ENCODE assay signal across 22 cellular contexts in the genomic region with DNA sequence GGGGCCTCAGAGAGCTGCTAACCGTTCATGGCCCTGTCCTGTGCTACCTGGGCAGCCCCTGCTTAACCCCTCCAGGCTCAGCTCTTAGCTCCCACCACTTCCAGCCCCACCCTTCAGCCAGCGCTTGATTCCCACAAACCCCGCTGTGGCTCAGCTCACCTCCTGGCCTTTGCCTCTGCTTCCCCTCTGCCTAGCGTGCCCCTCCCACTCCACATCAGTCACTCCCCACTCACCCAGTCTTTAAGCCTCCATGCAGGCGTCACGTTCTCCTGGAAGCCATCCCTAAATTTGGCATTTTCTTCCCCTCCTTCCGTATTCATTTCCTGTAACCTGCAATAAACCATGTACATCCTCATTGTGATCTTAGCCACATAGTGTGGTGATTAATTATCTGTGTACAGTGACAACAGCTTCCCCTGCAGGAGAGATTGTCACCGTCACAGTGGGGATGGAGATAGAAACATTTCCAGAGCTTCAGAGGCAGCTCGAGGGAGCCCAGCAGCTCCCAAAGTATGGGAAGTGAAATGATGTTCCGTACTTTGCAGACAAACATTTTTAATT.
DNase-seq lines count a peak whose midpoint lies in the region; ATAC-seq and TF ChIP-seq lines count a peak whose summit lies in the region.
"Had no signal": no experiment of that assay in that cellular context is flagged by ENCODE, and none has a peak within 500 bp of the region (broad histone marks: within the 10 kb centered on the region; RNA-seq: fewer than 3 reads in every experiment).

No MANE protein-coding gene starts in this region.

- H3K4me2 ChIP-seq in neural progenitor cell = peak overlapping the region; percentile 12

- TF ChIP-seq CTCF in chondrocyte (IDR thresholded peaks at IDR 0.05) = peak; percentile 29
- no peak for TF ChIP-seq CTCF in neural progenitor cell (IDR thresholded peaks at IDR 0.05)
- no peak for TF ChIP-seq CTCF in Calu3 (IDR thresholded peaks at IDR 0.05; ENCODE audit: unreplicated experiment)

- BruUV-seq in Calu3 (replicated peaks; lab: Mats Ljungman, UMichigan) = no TSS peak

- no peak overlapping the region for H2AFZ ChIP-seq in neural progenitor cell (replicated peaks)

- no peaks in the 10 kb centered on the region for H3K9me3 ChIP-seq in neural progenitor cell (ENCODE audit: low read depth)

- no peaks in the 10 kb centered on the region for H3K36me3 Mint-ChIP-seq in chondrocyte (ENCODE audit: low read depth)
- no peaks in the 10 kb centered on the region for H3K36me3 Mint-ChIP-seq in neural progenitor cell
- H3K36me3 Mint-ChIP-seq in Calu3 (ENCODE audit: insufficient read depth, unreplicated experiment) = peaks cover 5% of the 10 kb centered on the region
- H3K36me3 Mint-ChIP-seq: activated CD8-positive, alpha-beta memory T cell treated with anti-CD3 and anti-CD28 coated beads, Interleukin-2, amount 10 ng/mL, durations not matched to agents 7 days and 5 days; activated naive CD8-positive, alpha-beta T cell; naive thymus-derived CD8-positive, alpha-beta T cell; T-cell had no signal

- peaks cover 47% of the 10 kb centered on the region for H3K4me1 ChIP-seq in neural progenitor cell

- H3K9ac ChIP-seq in neural progenitor cell = no peak overlapping the region

- DNase-seq in NCI-H82 (lab: John Stamatoyannopoulos, UW) (peak; percentile 38), NCI-H82 treated with DMSO at 0.1 percent for 48 hours (lab: John Stamatoyannopoulos, UW; ENCODE audit: unreplicated experiment) (no peak), NCI-H1417 (lab: John Stamatoyannopoulos, UW) (peak in 2 of 3 experiments; percentile 47 to 78), chondrocyte (ENCODE audit: low spot score) (no peak), neural progenitor cell (ENCODE audit: low spot score) (no peak), Calu3 (no peak)
- DNase-seq in stimulated activated CD4-positive, alpha-beta T cell treated with anti-CD3 and anti-CD28 coated beads, Interleukin-15, amount 100 ng/mL, for 24 hours = no peak
- DNase-seq: activated CD4-positive, alpha-beta T cell treated with anti-CD3 and anti-CD28 coated beads for 48 hours; activated CD8-positive, alpha-beta memory T cell treated with anti-CD3 and anti-CD28 coated beads, Interleukin-2, amount 10 ng/mL, durations not matched to agents 7 days and 5 days; DMS 273 treated with DMSO at 0.1 percent for 48 hours; effector memory CD8-positive, alpha-beta T cell; H9; naive thymus-derived CD8-positive, alpha-beta T cell; NCI-H187; NCI-H446 treated with DMSO at 0.1 percent for 48 hours; Right ventricle myocardium superior; stimulated activated naive CD4-positive, alpha-beta T cell; T-cell had no signal

- CTCF ChIA-PET in Calu3 (lab: Charles Lee) = no interaction called here

- no peak overlapping the region for H3K27ac Mint-ChIP-seq in chondrocyte (ENCODE audit: unreplicated experiment)
- H3K27ac Mint-ChIP-seq in neural progenitor cell = peak overlapping the region; percentile 7
- no peak overlapping the region for H3K27ac Mint-ChIP-seq in Calu3 (ENCODE audit: unreplicated experiment)
- H3K27ac Mint-ChIP-seq: activated CD8-positive, alpha-beta memory T cell treated with anti-CD3 and anti-CD28 coated beads, Interleukin-2, amount 10 ng/mL, durations not matched to agents 7 days and 5 days; activated naive CD8-positive, alpha-beta T cell; activated T-helper 17 cell treated with anti-CD3 and anti-CD28 coated beads, Interleukin-2, amount 50 U/mL, for 72 hours; effector memory CD8-positive, alpha-beta T cell; H9; naive thymus-derived CD8-positive, alpha-beta T cell; T-cell had no signal

- peaks cover 43% of the 10 kb centered on the region for H3K79me2 ChIP-seq in neural progenitor cell (ENCODE audit: low read depth)

- no peaks in the 10 kb centered on the region for H3K27me3 ChIP-seq in neural progenitor cell

- H3K36me3 ChIP-seq in neural progenitor cell = no peaks in the 10 kb centered on the region

- peaks cover 43% of the 10 kb centered on the region for H3K4me1 Mint-ChIP-seq in chondrocyte (ENCODE audit: low read depth)
- H3K4me1 Mint-ChIP-seq in neural progenitor cell = peaks cover 52% of the 10 kb centered on the region
- no peaks in the 10 kb centered on the region for H3K4me1 Mint-ChIP-seq in Calu3 (ENCODE audit: low read depth, unreplicated experiment)
- H3K4me1 Mint-ChIP-seq: activated CD8-positive, alpha-beta memory T cell treated with anti-CD3 and anti-CD28 coated beads, Interleukin-2, amount 10 ng/mL, durations not matched to agents 7 days and 5 days; activated T-helper 17 cell treated with anti-CD3 and anti-CD28 coated beads, Interleukin-2, amount 50 U/mL, for 72 hours; T-cell had no signal

- peaks cover 33% of the 10 kb centered on the region for H3F3A ChIP-seq in neural progenitor cell (ENCODE audit: low read depth)

- H3K9me3 Mint-ChIP-seq in chondrocyte (ENCODE audit: low read depth) = no peaks in the 10 kb centered on the region
- no peaks in the 10 kb centered on the region for H3K9me3 Mint-ChIP-seq in neural progenitor cell
- no peaks in the 10 kb centered on the region for H3K9me3 Mint-ChIP-seq in Calu3 (ENCODE audit: low read depth, unreplicated experiment)
- H3K9me3 Mint-ChIP-seq: activated T-helper 17 cell treated with anti-CD3 and anti-CD28 coated beads, Interleukin-2, amount 50 U/mL, for 72 hours; effector memory CD8-positive, alpha-beta T cell; H9; naive thymus-derived CD8-positive, alpha-beta T cell; T-cell had no signal

- H3K4me3 Mint-ChIP-seq in chondrocyte (ENCODE audit: unreplicated experiment) (no peak overlapping the region), neural progenitor cell (no peak overlapping the region), Calu3 (ENCODE audit: low read depth, unreplicated experiment) (no peak overlapping the region)
- H3K4me3 Mint-ChIP-seq: activated CD8-positive, alpha-beta memory T cell treated with anti-CD3 and anti-CD28 coated beads, Interleukin-2, amount 10 ng/mL, durations not matched to agents 7 days and 5 days; activated naive CD8-positive, alpha-beta T cell; activated T-helper 17 cell treated with anti-CD3 and anti-CD28 coated beads, Interleukin-2, amount 50 U/mL, for 72 hours; effector memory CD8-positive, alpha-beta T cell; H9; naive thymus-derived CD8-positive, alpha-beta T cell; T-cell had no signal

- H3K4me3 ChIP-seq in neural progenitor cell = no peak overlapping the region

- H3K27me3 Mint-ChIP-seq in chondrocyte (ENCODE audit: low read depth) (no peaks in the 10 kb centered on the region), neural progenitor cell (ENCODE audit: insufficient read depth, low read depth) (peaks cover 11% of the 10 kb centered on the region), Calu3 (ENCODE audit: unreplicated experiment) (no peaks in the 10 kb centered on the region)

- peaks cover 95% of the 10 kb centered on the region for H4K20me1 ChIP-seq in neural progenitor cell (ENCODE audit: low read depth)

- ATAC-seq in GM18520 (IDR thresholded peaks at IDR 0.05; ENCODE audit: unreplicated experiment) = no peak
- ATAC-seq: activated CD8-positive, alpha-beta memory T cell treated with anti-CD3 and anti-CD28 coated beads, Interleukin-2, amount 10 ng/mL, durations not matched to agents 7 days and 5 days; activated T-helper 17 cell treated with anti-CD3 and anti-CD28 coated beads, Interleukin-2, amount 50 U/mL, for 72 hours; effector memory CD8-positive, alpha-beta T cell; naive thymus-derived CD8-positive, alpha-beta T cell; T-cell had no signal

- H3K27ac ChIP-seq in neural progenitor cell = no peak overlapping the region
- H3K27ac ChIP-seq: C4-2B had no signal

- intact Hi-C loops in Calu3 (cut with micrococcal nuclease; ENCODE audit: unreplicated experiment) = no loop called here

Comparison
In these comparisons a context has a peak if more than half of its experiments do, and no peak if none do; other contexts are left out.
1. DNase-seq: peak in NCI-H82 (single experiment) and NCI-H1417 (2 of 3); none in NCI-H82 treated with DMSO at 0.1 percent for 48 hours (single experiment), chondrocyte (single experiment), neural progenitor cell (single experiment), stimulated activated CD4-positive, alpha-beta T cell treated with anti-CD3 and anti-CD28 coated beads, Interleukin-15, amount 100 ng/mL, for 24 hours (single experiment) and Calu3 (single experiment).